ENCODE assay signal across 32 cellular contexts in the genomic region with DNA sequence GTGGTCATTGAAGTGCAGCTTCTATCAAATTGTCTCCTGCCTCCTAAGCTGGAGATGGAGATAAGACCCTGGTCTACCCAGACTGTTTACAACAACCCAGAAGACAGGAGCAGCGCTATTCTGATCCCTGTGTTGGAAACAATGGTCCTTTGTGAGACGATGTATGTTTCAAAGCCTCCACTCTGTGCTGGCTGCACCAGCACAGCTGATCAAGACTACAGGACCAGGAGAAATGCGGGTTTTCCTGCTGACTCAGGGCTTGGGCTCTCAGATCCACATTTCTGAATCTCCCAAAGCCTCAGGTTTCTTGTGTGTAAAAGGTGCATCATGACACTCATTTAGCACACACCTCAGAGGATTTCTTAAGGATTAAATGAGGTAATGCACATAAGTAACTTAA.
A peak's percentile ranks its signal among the peaks of the same experiment; 100 is the strongest.
DNase-seq lines count a peak whose midpoint lies in the region; ATAC-seq and TF ChIP-seq lines count a peak whose summit lies in the region.
"Had no signal": no experiment of that assay in that cellular context is flagged by ENCODE, and none has a peak within 500 bp of the region (broad histone marks: within the 10 kb centered on the region; RNA-seq: fewer than 3 reads in every experiment).

No MANE protein-coding gene starts in this region.

- no peak overlapping the region for H3K4me2 ChIP-seq in PC-3 (ENCODE audit: low read length)
- H3K4me2 ChIP-seq: BLaER1 treated with 17β-estradiol and CSF1 and Interleukin-3, amounts not matched to agents 10 nM and 100 nM had no signal

- CTCF ChIA-PET in PC-3 (lab: Charles Lee), result no interaction called here

- H3K4me3 ChIP-seq in PC-3 (ENCODE audit: low read length), result no peak overlapping the region
- H3K4me3 ChIP-seq: BLaER1 treated with 17β-estradiol and CSF1 and Interleukin-3, amounts not matched to agents 10 nM and 100 nM; esophagus muscularis mucosa; left lung; psoas muscle; upper lobe of right lung had no signal

- no peaks in the 10 kb centered on the region for H3F3A ChIP-seq in PC-3 (ENCODE audit: low read length, unreplicated experiment)

- H4K20me1 ChIP-seq in PC-3 (ENCODE audit: low read length), result no peaks in the 10 kb centered on the region
- H4K20me1 ChIP-seq: BLaER1 treated with 17β-estradiol and CSF1 and Interleukin-3, amounts not matched to agents 10 nM and 100 nM had no signal

- peaks cover 44% of the 10 kb centered on the region for H3K27me3 ChIP-seq in PC-3 (ENCODE audit: low read length)
- H3K27me3 ChIP-seq in layer of hippocampus (ENCODE audit: control insufficient read depth, insufficient read depth, low read length), result no peaks in the 10 kb centered on the region
- H3K27me3 ChIP-seq: BLaER1 treated with 17β-estradiol and CSF1 and Interleukin-3, amounts not matched to agents 10 nM and 100 nM; upper lobe of right lung had no signal

- no peak overlapping the region for H3K9ac ChIP-seq in PC-3 (ENCODE audit: low read length)
- H3K9ac ChIP-seq: BLaER1 treated with 17β-estradiol and CSF1 and Interleukin-3, amounts not matched to agents 10 nM and 100 nM had no signal

- intact Hi-C loops in PC-3 (cut with micrococcal nuclease) (loop anchor here (10.0 kb wide), 1 partner anchor 911 kb away; no protein-coding TSS in a partner anchor), sciatic nerve (cut with DNase I) (no loop called here)

- H3K79me2 ChIP-seq in PC-3 (ENCODE audit: low read length), result no peaks in the 10 kb centered on the region

- H3K36me3 ChIP-seq in PC-3 (ENCODE audit: low read depth, low read length), result no peaks in the 10 kb centered on the region
- H3K36me3 ChIP-seq: BLaER1 treated with 17β-estradiol and CSF1 and Interleukin-3, amounts not matched to agents 10 nM and 100 nM; esophagus muscularis mucosa; left lung; neutrophil; upper lobe of right lung had no signal

- ATAC-seq in PC-3 (no peak), GM21825 (IDR thresholded peaks at IDR 0.05; ENCODE audit: unreplicated experiment) (no peak), sciatic nerve (no peak)
- no peak for ATAC-seq in natural killer cell treated with Interleukin-12 subunit alpha and Interleukin-12 subunit beta and Interleukin-15 and Interleukin-18, amount 100 ng/mL, for 72 hours
- ATAC-seq: left lung, psoas muscle, upper lobe of right lung had no signal

- H3K4me3 Mint-ChIP-seq in natural killer cell treated with Interleukin-12 subunit alpha and Interleukin-12 subunit beta and Interleukin-15 and Interleukin-18, amount 100 ng/mL, for 72 hours, result no peak overlapping the region
- H3K4me3 Mint-ChIP-seq: activated naive CD8-positive, alpha-beta T cell; dendritic cell treated with granulocyte-macrophage colony-stimulating factor and Interleukin-4, amounts not matched to agents 40 ng/mL and 50 ng/mL, for 4 days; endodermal cell; H9 had no signal

- no peak overlapping the region for H2AFZ ChIP-seq in PC-3 (ENCODE audit: low read length)

- H3K4me1 ChIP-seq in PC-3 (ENCODE audit: insufficient read depth, low read length), result peaks cover 4% of the 10 kb centered on the region; the same call in 1 of the 2 replicates
- H3K4me1 ChIP-seq: esophagus muscularis mucosa, left lung, psoas muscle, upper lobe of right lung had no signal

- H3K27ac Mint-ChIP-seq in natural killer cell treated with Interleukin-12 subunit alpha and Interleukin-12 subunit beta and Interleukin-15 and Interleukin-18, amount 100 ng/mL, for 72 hours, result no peak overlapping the region
- H3K27ac Mint-ChIP-seq: activated naive CD8-positive, alpha-beta T cell; dendritic cell treated with granulocyte-macrophage colony-stimulating factor and Interleukin-4, amounts not matched to agents 40 ng/mL and 50 ng/mL, for 4 days; endodermal cell; H9 had no signal

- BruUV-seq in PC-3 (replicated peaks; lab: Mats Ljungman, UMichigan), result no TSS peak

- TF ChIP-seq CTCF in PC-3 (conservative IDR thresholded peaks at IDR 0.05; ENCODE audit: low read depth, low read length), result no peak

- no peaks in the 10 kb centered on the region for H3K9me2 ChIP-seq in PC-3 (replicated peaks; ENCODE audit: low read length)

- no peaks in the 10 kb centered on the region for H3K4me1 Mint-ChIP-seq in natural killer cell treated with Interleukin-12 subunit alpha and Interleukin-12 subunit beta and Interleukin-15 and Interleukin-18, amount 100 ng/mL, for 72 hours (ENCODE audit: low read depth in 2 of 2)

- H3K9me3 ChIP-seq in PC-3 (ENCODE audit: low read length), result no peaks in the 10 kb centered on the region
- H3K9me3 ChIP-seq: BLaER1 treated with 17β-estradiol and CSF1 and Interleukin-3, amounts not matched to agents 10 nM and 100 nM; esophagus muscularis mucosa; left lung; neutrophil; psoas muscle; upper lobe of right lung had no signal

- H3K9me3 Mint-ChIP-seq in natural killer cell treated with Interleukin-12 subunit alpha and Interleukin-12 subunit beta and Interleukin-15 and Interleukin-18, amount 100 ng/mL, for 72 hours, result no peaks in the 10 kb centered on the region
- H3K9me3 Mint-ChIP-seq: dendritic cell treated with granulocyte-macrophage colony-stimulating factor and Interleukin-4, amounts not matched to agents 40 ng/mL and 50 ng/mL, for 4 days; endodermal cell; H9 had no signal

- POLR2A ChIA-PET in PC-3 (lab: Charles Lee; ENCODE audit: unreplicated experiment), result no interaction called here

- H3K27ac ChIP-seq in PC-3 (ENCODE audit: low read length) (no peak overlapping the region), cingulate gyrus (ENCODE audit: low read depth, low read length) (peak overlapping the region; percentile 85), layer of hippocampus (ENCODE audit: low read depth, low read length) (peak overlapping the region; percentile 94)
- H3K27ac ChIP-seq: BLaER1 treated with 17β-estradiol and CSF1 and Interleukin-3, amounts not matched to agents 10 nM and 100 nM; esophagus muscularis mucosa; left lung; neutrophil; psoas muscle; upper lobe of right lung had no signal

- H3K36me3 Mint-ChIP-seq in natural killer cell treated with Interleukin-12 subunit alpha and Interleukin-12 subunit beta and Interleukin-15 and Interleukin-18, amount 100 ng/mL, for 72 hours, result no peaks in the 10 kb centered on the region
- H3K36me3 Mint-ChIP-seq: activated naive CD8-positive, alpha-beta T cell had no signal

- DNase-seq in PC-3 (peak; percentile 28), superior temporal gyrus (ENCODE audit: extremely low spot score) (peak; percentile 89), mesenteric fat pad (ENCODE audit: low spot score) (no peak), sciatic nerve (ENCODE audit: low spot score) (no peak)
- DNase-seq in natural killer cell treated with Interleukin-12 subunit alpha and Interleukin-12 subunit beta and Interleukin-15 and Interleukin-18, amount 100 ng/mL, for 72 hours (ENCODE audit: low spot score), result no peak
- DNase-seq: activated CD4-positive, alpha-beta T cell treated with anti-CD3 and anti-CD28 coated beads for 4 hours; activated CD8-positive, alpha-beta memory T cell treated with anti-CD3 and anti-CD28 coated beads for 24 hours; activated effector memory CD4-positive, alpha-beta T cell treated with Interleukin-2 at 50 U/mL for 16 hours; COR-L47; endodermal cell; foreskin fibroblast; H9; KBM-7; left lung; mesendoderm; NCI-H1092 treated with DMSO at 0.1 percent for 48 hours; NCI-H187 treated with DMSO at 0.1 percent for 48 hours; NCI-H2171; NK-92 treated with Interleukin-12 subunit alpha and Interleukin-12 subunit beta, amount 100 ng/mL, for 24 hours; psoas muscle; SHP77; stimulated activated CD4-positive, alpha-beta T cell treated with anti-CD3 and anti-CD28 coated beads, Interleukin-4, amount 100 ng/mL, for 4 hours; T-helper 9 cell; upper lobe of right lung had no signal

- peaks cover 20 to 35% of the 10 kb centered on the region in 2 donors for H3K27me3 Mint-ChIP-seq in natural killer cell treated with Interleukin-12 subunit alpha and Interleukin-12 subunit beta and Interleukin-15 and Interleukin-18, amount 100 ng/mL, for 72 hours

Comparison
In these comparisons a context has a peak if more than half of its experiments do, and no peak if none do; other contexts are left out.
1. DNase-seq: peak in PC-3 (single experiment) and superior temporal gyrus (single experiment); none in mesenteric fat pad (single experiment), natural killer cell treated with Interleukin-12 subunit alpha and Interleukin-12 subunit beta and Interleukin-15 and Interleukin-18, amount 100 ng/mL, for 72 hours (single experiment) and sciatic nerve (single experiment).